8 cellular contexts compared by ENCODE assay signal in genomic region chr3:65472501-65472900, GRCh38.
"Had no signal": no experiment of that assay in that cellular context is flagged by ENCODE, and none has a peak within 500 bp of the region (broad histone marks: within the 10 kb centered on the region; RNA-seq: fewer than 3 reads in every experiment).

No MANE protein-coding gene starts in this region.

- H3K4me3 Mint-ChIP-seq: IgD-negative memory B cell had no signal

- H3K27me3 Mint-ChIP-seq: IgD-negative memory B cell had no signal

- DNase-seq: GM23248, GOT3, H7, HCEC 1CT, KBM-7 had no signal

- H3K27ac Mint-ChIP-seq: IgD-negative memory B cell had no signal

- H3K4me3 ChIP-seq: GM23248 had no signal

- H3K27ac ChIP-seq: GM23248, HL-60 had no signal

- H3K36me3 Mint-ChIP-seq: IgD-negative memory B cell had no signal

- ATAC-seq: HepG2 had no signal

- H3K4me1 Mint-ChIP-seq: IgD-negative memory B cell had no signal
